ENCODE assay signal across 16 cellular contexts in genomic region chr15:101535170-101535902, GRCh38.
"Had no signal": no experiment of that assay in that cellular context is flagged by ENCODE, and none has a peak within 500 bp of the region (broad histone marks: within the 10 kb centered on the region; RNA-seq: fewer than 3 reads in every experiment).

No MANE protein-coding gene starts in this region.

- H3K27me3 ChIP-seq: heart left ventricle, upper lobe of right lung had no signal

- H3K9me3 Mint-ChIP-seq: activated CD4-positive, alpha-beta memory T cell treated with anti-CD3 and anti-CD28 coated beads, Interleukin-2, amount 10 ng/mL, durations not matched to agents 7 days and 5 days; activated naive CD8-positive, alpha-beta T cell treated with anti-CD3 and anti-CD28 coated beads for 36 hours; central memory CD8-positive, alpha-beta T cell; effector memory CD8-positive, alpha-beta T cell; WTC11 had no signal

- H3K4me1 ChIP-seq: psoas muscle, upper lobe of right lung had no signal

- H3K9me3 ChIP-seq: psoas muscle, thoracic aorta, upper lobe of right lung had no signal

- H3K27me3 Mint-ChIP-seq: activated CD4-positive, alpha-beta memory T cell treated with anti-CD3 and anti-CD28 coated beads, Interleukin-2, amount 10 ng/mL, durations not matched to agents 7 days and 5 days; activated naive CD8-positive, alpha-beta T cell treated with anti-CD3 and anti-CD28 coated beads for 36 hours; brain had no signal

- H3K36me3 ChIP-seq: heart left ventricle, thoracic aorta, upper lobe of right lung had no signal

- ATAC-seq: effector memory CD8-positive, alpha-beta T cell; heart left ventricle; naive thymus-derived CD8-positive, alpha-beta T cell; psoas muscle; sciatic nerve; upper lobe of right lung; WTC11 had no signal

- H3K4me3 Mint-ChIP-seq: activated CD4-positive, alpha-beta memory T cell treated with anti-CD3 and anti-CD28 coated beads, Interleukin-2, amount 10 ng/mL, durations not matched to agents 7 days and 5 days; activated naive CD8-positive, alpha-beta T cell treated with anti-CD3 and anti-CD28 coated beads for 36 hours; brain; central memory CD8-positive, alpha-beta T cell; effector memory CD8-positive, alpha-beta T cell; naive thymus-derived CD8-positive, alpha-beta T cell; WTC11 had no signal

- H3K4me3 ChIP-seq: heart left ventricle, psoas muscle, thoracic aorta, upper lobe of right lung had no signal

- H3K36me3 Mint-ChIP-seq: activated naive CD8-positive, alpha-beta T cell treated with anti-CD3 and anti-CD28 coated beads for 36 hours; brain; naive thymus-derived CD8-positive, alpha-beta T cell; WTC11 had no signal

- H3K4me1 Mint-ChIP-seq: activated CD4-positive, alpha-beta memory T cell treated with anti-CD3 and anti-CD28 coated beads, Interleukin-2, amount 10 ng/mL, durations not matched to agents 7 days and 5 days; activated naive CD8-positive, alpha-beta T cell treated with anti-CD3 and anti-CD28 coated beads for 36 hours; central memory CD8-positive, alpha-beta T cell had no signal

- H3K27ac Mint-ChIP-seq: activated CD4-positive, alpha-beta memory T cell treated with anti-CD3 and anti-CD28 coated beads, Interleukin-2, amount 10 ng/mL, durations not matched to agents 7 days and 5 days; activated naive CD8-positive, alpha-beta T cell treated with anti-CD3 and anti-CD28 coated beads for 36 hours; effector memory CD8-positive, alpha-beta T cell; WTC11 had no signal

- DNase-seq: activated CD4-positive, alpha-beta memory T cell treated with anti-CD3 and anti-CD28 coated beads, Interleukin-2, amount 10 ng/mL, durations not matched to agents 7 days and 5 days; activated CD4-positive, alpha-beta T cell treated with anti-CD3 and anti-CD28 coated beads for 4 hours; activated naive CD8-positive, alpha-beta T cell treated with anti-CD3 and anti-CD28 coated beads for 36 hours; amygdala; effector memory CD8-positive, alpha-beta T cell; heart left ventricle; stimulated activated CD4-positive, alpha-beta T cell treated with anti-CD3 and anti-CD28 coated beads, Interleukin-1b, Interleukin-23, amount 100 ng/mL, for 48 hours; T-helper 2 cell; upper lobe of right lung had no signal
